ENCODE assay signal across 23 cellular contexts in genomic region chr1:230012093-230012393, GRCh38.
"Had no signal": no experiment of that assay in that cellular context is flagged by ENCODE, and none has a peak within 500 bp of the region (broad histone marks: within the 10 kb centered on the region; RNA-seq: fewer than 3 reads in every experiment).

No MANE protein-coding gene starts in this region.

- H3K27ac Mint-ChIP-seq: activated CD4-positive, alpha-beta T cell treated with anti-CD3 and anti-CD28 coated beads, Interleukin-2, amount 10 ng/mL, durations not matched to agents 24 days and 14 days; activated CD8-positive, alpha-beta T cell treated with anti-CD3 and anti-CD28 coated beads for 36 hours; activated naive CD8-positive, alpha-beta T cell treated with anti-CD3 and anti-CD28 coated beads for 36 hours; activated T-cell treated with anti-CD3 and anti-CD28 coated beads, Interleukin-2, amount 50 U/mL, for 72 hours; activated T-helper 17 cell treated with anti-CD3 and anti-CD28 coated beads, Interleukin-2, amount 50 U/mL, for 72 hours; T-helper 1 cell treated with Interleukin-12 subunit alpha and Interleukin-12 subunit beta and Interleukin-4 antibody, amounts not matched to agents 30 μg/mL and 1 μg/mL, for 36 hours; T-helper 2 cell treated with Interferon-gamma antibody and Interleukin-4, amounts not matched to agents 5 μg/mL and 100 μg/mL, for 36 hours had no signal

- H3K27ac ChIP-seq: body of pancreas, breast epithelium, SJSA1 had no signal

- H3K36me3 ChIP-seq: breast epithelium, SJSA1 had no signal

- H3K4me3 Mint-ChIP-seq: activated CD4-positive, alpha-beta T cell treated with anti-CD3 and anti-CD28 coated beads, Interleukin-2, amount 10 ng/mL, durations not matched to agents 24 days and 14 days; activated CD8-positive, alpha-beta T cell treated with anti-CD3 and anti-CD28 coated beads for 36 hours; activated naive CD8-positive, alpha-beta T cell treated with anti-CD3 and anti-CD28 coated beads for 36 hours; activated T-cell treated with anti-CD3 and anti-CD28 coated beads, Interleukin-2, amount 50 U/mL, for 72 hours; activated T-helper 17 cell treated with anti-CD3 and anti-CD28 coated beads, Interleukin-2, amount 50 U/mL, for 72 hours; T-helper 1 cell treated with Interleukin-12 subunit alpha and Interleukin-12 subunit beta and Interleukin-4 antibody, amounts not matched to agents 30 μg/mL and 1 μg/mL, for 36 hours; T-helper 2 cell treated with Interferon-gamma antibody and Interleukin-4, amounts not matched to agents 5 μg/mL and 100 μg/mL, for 36 hours had no signal

- H3K9me3 Mint-ChIP-seq: activated CD4-positive, alpha-beta T cell treated with anti-CD3 and anti-CD28 coated beads, Interleukin-2, amount 10 ng/mL, durations not matched to agents 24 days and 14 days; activated CD8-positive, alpha-beta T cell treated with anti-CD3 and anti-CD28 coated beads for 36 hours; activated naive CD8-positive, alpha-beta T cell treated with anti-CD3 and anti-CD28 coated beads for 36 hours; activated T-cell treated with anti-CD3 and anti-CD28 coated beads, Interleukin-2, amount 50 U/mL, for 72 hours; activated T-helper 17 cell treated with anti-CD3 and anti-CD28 coated beads, Interleukin-2, amount 50 U/mL, for 72 hours; T-helper 1 cell treated with Interleukin-12 subunit alpha and Interleukin-12 subunit beta and Interleukin-4 antibody, amounts not matched to agents 30 μg/mL and 1 μg/mL, for 36 hours; T-helper 2 cell treated with Interferon-gamma antibody and Interleukin-4, amounts not matched to agents 5 μg/mL and 100 μg/mL, for 36 hours had no signal

- H3K9me3 ChIP-seq: body of pancreas, breast epithelium, SJSA1, SK-N-SH had no signal

- H3K4me1 Mint-ChIP-seq: activated CD4-positive, alpha-beta T cell treated with anti-CD3 and anti-CD28 coated beads, Interleukin-2, amount 10 ng/mL, durations not matched to agents 24 days and 14 days; activated naive CD8-positive, alpha-beta T cell treated with anti-CD3 and anti-CD28 coated beads for 36 hours; activated T-helper 17 cell treated with anti-CD3 and anti-CD28 coated beads, Interleukin-2, amount 50 U/mL, for 72 hours had no signal

- DNase-seq: activated CD4-positive, alpha-beta T cell treated with anti-CD3 and anti-CD28 coated beads, Interleukin-2, amount 10 ng/mL, durations not matched to agents 24 days and 14 days; activated CD4-positive, alpha-beta T cell treated with anti-CD3 and anti-CD28 coated beads, Interleukin-2, amount 50 U/mL, for 4 hours; activated CD8-positive, alpha-beta T cell treated with anti-CD3 and anti-CD28 coated beads for 36 hours; activated effector memory CD4-positive, alpha-beta T cell treated with anti-CD3 and anti-CD28 coated beads, Interleukin-2, amount 50 U/mL, for 16 hours; activated naive CD4-positive, alpha-beta T cell; activated naive CD4-positive, alpha-beta T cell treated with anti-CD3 and anti-CD28 coated beads, Interleukin-2, amount 50 U/mL, for 16 hours; activated naive CD8-positive, alpha-beta T cell treated with anti-CD3 and anti-CD28 coated beads for 36 hours; activated T-cell treated with anti-CD3 and anti-CD28 coated beads, Interleukin-2, amount 50 U/mL, for 1 hour; activated T-cell treated with anti-CD3 and anti-CD28 coated beads, Interleukin-2, amount 50 U/mL, for 72 hours; body of pancreas; NCI-H1105; NCI-H1417 treated with DMSO at 0.1 percent for 48 hours; NCI-H1930; NCI-H2081 treated with DMSO at 0.1 percent for 48 hours; NCI-H345; NCI-H524 treated with DMSO at 0.1 percent for 48 hours; SHP77 treated with DMSO at 0.1 percent for 48 hours; SK-N-SH had no signal

- H3K36me3 Mint-ChIP-seq: activated naive CD8-positive, alpha-beta T cell treated with anti-CD3 and anti-CD28 coated beads for 36 hours had no signal

- H3K27me3 Mint-ChIP-seq: activated naive CD8-positive, alpha-beta T cell treated with anti-CD3 and anti-CD28 coated beads for 36 hours had no signal

- H3K4me3 ChIP-seq: body of pancreas, breast epithelium, SJSA1 had no signal

- H3K27me3 ChIP-seq: body of pancreas, breast epithelium had no signal

- H3K9ac ChIP-seq: SK-N-SH had no signal

- H3K4me1 ChIP-seq: breast epithelium, SJSA1 had no signal
